ENCODE assay signal across 19 cellular contexts in the genomic region with DNA sequence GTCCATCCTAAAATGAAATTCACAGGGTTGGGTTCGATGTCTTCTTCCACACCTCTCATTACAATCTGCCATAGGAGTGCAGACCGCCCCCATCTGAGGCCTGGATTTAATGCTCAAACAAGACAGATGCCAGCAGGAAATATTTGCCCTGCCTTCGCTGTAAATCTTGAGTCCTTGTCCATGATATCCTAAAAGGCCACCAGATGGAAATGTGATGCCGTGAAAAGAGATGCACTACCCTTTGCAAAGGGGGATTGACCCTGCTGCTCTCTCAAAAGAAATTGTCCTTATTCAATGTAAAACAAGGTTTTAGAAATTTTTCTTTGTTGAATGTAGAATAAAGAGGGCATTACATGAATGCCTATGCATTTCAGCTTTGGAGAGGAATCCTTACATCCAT. TPM values are rescaled to one million over a fixed set of nuclear protein-coding genes. Genes with fewer than 3 reads are reported as not detected.
DNase-seq lines count a peak whose midpoint lies in the region; ATAC-seq and TF ChIP-seq lines count a peak whose summit lies in the region.
"Had no signal": no experiment of that assay in that cellular context is flagged by ENCODE, and none has a peak within 500 bp of the region (broad histone marks: within the 10 kb centered on the region; RNA-seq: fewer than 3 reads in every experiment).

No MANE protein-coding gene starts in this region.

- H3K27ac ChIP-seq in right atrium auricular region: no peak overlapping the region
- H3K27ac ChIP-seq: heart right ventricle, left ventricle myocardium inferior, skin epidermis, thyroid gland had no signal

- in situ Hi-C loops in astrocyte of the cerebellum (cut with HindIII; ENCODE audit: low sequenced_read_pairs): no loop called here

- no peak overlapping the region for H3K4me3 Mint-ChIP-seq in neural crest cell
- H3K4me3 Mint-ChIP-seq: activated T-cell treated with anti-CD3 and anti-CD28 coated beads, Interleukin-2, amount 50 U/mL, for 72 hours; natural killer cell treated with Interleukin-12 subunit alpha and Interleukin-12 subunit beta and Interleukin-15 and Interleukin-18, amount 100 ng/mL, for 72 hours had no signal

- no peaks in the 10 kb centered on the region for H3K79me2 ChIP-seq in Loucy (ENCODE audit: insufficient read depth, low read length)

- no peak overlapping the region for H3K4me2 ChIP-seq in Loucy (ENCODE audit: low read depth, low read length, poor library complexity, severe bottlenecking)

- TF ChIP-seq CTCF in Loucy (conservative IDR thresholded peaks at IDR 0.05; ENCODE audit: low read length) (no peak; the same call in 1 of the 2 replicates), astrocyte of the cerebellum (IDR thresholded peaks at IDR 0.05; ENCODE audit: low read depth, low read length, missing control alignments) (peak; percentile 24), neural crest cell (conservative IDR thresholded peaks at IDR 0.05) (peak; percentile 26), right atrium auricular region (IDR thresholded peaks at IDR 0.05) (no peak)

- no peaks in the 10 kb centered on the region for H3K9me2 ChIP-seq in Loucy (replicated peaks; ENCODE audit: low read depth, low read length)

- no peaks in the 10 kb centered on the region for H3K9me3 ChIP-seq in Loucy (ENCODE audit: insufficient read depth, low read depth, low read length)
- no peaks in the 10 kb centered on the region for H3K9me3 ChIP-seq in right atrium auricular region
- H3K9me3 ChIP-seq: heart right ventricle, left ventricle myocardium inferior, thyroid gland had no signal

- H2AFZ ChIP-seq in Loucy (ENCODE audit: low read length): peak overlapping the region; percentile 51; the same call in 1 of the 2 replicates

- H3K36me3 ChIP-seq in Loucy (ENCODE audit: insufficient read depth, low read length) (no peaks in the 10 kb centered on the region), right atrium auricular region (no peaks in the 10 kb centered on the region)
- H3K36me3 ChIP-seq: heart right ventricle, left ventricle myocardium inferior, thyroid gland had no signal

- H3K36me3 Mint-ChIP-seq in neural crest cell (ENCODE audit: low read depth): no peaks in the 10 kb centered on the region
- H3K36me3 Mint-ChIP-seq: natural killer cell treated with Interleukin-12 subunit alpha and Interleukin-12 subunit beta and Interleukin-15 and Interleukin-18, amount 100 ng/mL, for 72 hours had no signal

- no peaks in the 10 kb centered on the region for H3F3A ChIP-seq in Loucy (ENCODE audit: low read depth)

- H3K4me3 ChIP-seq in Loucy (ENCODE audit: low read length, poor library complexity, severe bottlenecking) (no peak overlapping the region), astrocyte of the cerebellum (ENCODE audit: low read depth, low read length) (no peak overlapping the region), right atrium auricular region (no peak overlapping the region)
- H3K4me3 ChIP-seq: heart right ventricle, left ventricle myocardium inferior, skin epidermis, thyroid gland had no signal

- H3K9ac ChIP-seq in Loucy (ENCODE audit: low read depth, low read length, poor library complexity, severe bottlenecking): no peak overlapping the region

- H4K20me1 ChIP-seq in Loucy (ENCODE audit: insufficient read depth, low read length, poor library complexity, severe bottlenecking): no peaks in the 10 kb centered on the region

- H3K27me3 ChIP-seq in Loucy (ENCODE audit: insufficient read depth, low read length, poor library complexity, severe bottlenecking) (no peaks in the 10 kb centered on the region), right atrium auricular region (no peaks in the 10 kb centered on the region)
- H3K27me3 ChIP-seq: heart right ventricle, thyroid gland had no signal

- H3K27ac Mint-ChIP-seq in neural crest cell (ENCODE audit: unreplicated experiment): no peak overlapping the region
- H3K27ac Mint-ChIP-seq: activated T-cell treated with anti-CD3 and anti-CD28 coated beads, Interleukin-2, amount 50 U/mL, for 72 hours; natural killer cell treated with Interleukin-12 subunit alpha and Interleukin-12 subunit beta and Interleukin-15 and Interleukin-18, amount 100 ng/mL, for 72 hours had no signal

- no peaks in the 10 kb centered on the region for H3K9me3 Mint-ChIP-seq in neural crest cell
- H3K9me3 Mint-ChIP-seq: activated T-cell treated with anti-CD3 and anti-CD28 coated beads, Interleukin-2, amount 50 U/mL, for 72 hours; natural killer cell treated with Interleukin-12 subunit alpha and Interleukin-12 subunit beta and Interleukin-15 and Interleukin-18, amount 100 ng/mL, for 72 hours had no signal

- no peaks in the 10 kb centered on the region for H3K4me1 ChIP-seq in Loucy (ENCODE audit: insufficient read depth, low read length, poor library complexity, severe bottlenecking)
- no peaks in the 10 kb centered on the region for H3K4me1 ChIP-seq in right atrium auricular region
- H3K4me1 ChIP-seq: thyroid gland had no signal

- DNase-seq in GM03348 (ENCODE audit: low spot score) (peak; percentile 13), astrocyte of the cerebellum (ENCODE audit: low read depth) (peak; percentile 9), neural crest cell (ENCODE audit: low read depth, low spot score) (no peak), NCI-H748 treated with DMSO at 0.1 percent for 48 hours (lab: John Stamatoyannopoulos, UW) (no peak), right atrium auricular region (ENCODE audit: low spot score) (no peak)
- DNase-seq: activated CD4-positive, CD25-positive, alpha-beta regulatory T cell treated with anti-CD3 and anti-CD28 coated beads, Interleukin-2, amount 50 U/mL, for 72 hours; activated T-cell treated with anti-CD3 and anti-CD28 coated beads, Interleukin-2, amount 50 U/mL, for 72 hours; anterior cingulate cortex; COR-L47; heart right ventricle; left ventricle myocardium inferior; NCI-H1105 treated with DMSO at 0.1 percent for 48 hours; NCI-H510A treated with DMSO at 0.1 percent for 48 hours; SIG-M5; thyroid gland had no signal

- peaks cover 4% of the 10 kb centered on the region for H3K27me3 Mint-ChIP-seq in neural crest cell (ENCODE audit: low read depth)

- no peak for ATAC-seq in GM21367 (IDR thresholded peaks at IDR 0.05; ENCODE audit: unreplicated experiment)
- ATAC-seq: activated T-cell treated with anti-CD3 and anti-CD28 coated beads, Interleukin-2, amount 50 U/mL, for 72 hours; heart right ventricle; natural killer cell treated with Interleukin-12 subunit alpha and Interleukin-12 subunit beta and Interleukin-15 and Interleukin-18, amount 100 ng/mL, for 72 hours had no signal

- H3K4me1 Mint-ChIP-seq in neural crest cell: peaks cover 17% of the 10 kb centered on the region

RNA-seq across cellular contexts. Expression of a gene that starts 37.5 kb away (rescaled TPM):
- total RNA-seq in neural crest cell: 20.7 and 26.2 TPM in 2 replicates
- 1 to 10 TPM; 3.4 to 7.2 TPM for total RNA-seq in right atrium auricular region

Comparison
In these comparisons a context has a peak if more than half of its experiments do, and no peak if none do; other contexts are left out.
1. DNase-seq: peak in GM03348 (single experiment) and astrocyte of the cerebellum (single experiment); none in neural crest cell (single experiment), NCI-H748 treated with DMSO at 0.1 percent for 48 hours (single experiment) and right atrium auricular region (single experiment).
2. CTCF ChIP-seq: peak in astrocyte of the cerebellum (single experiment) and neural crest cell (single experiment); none in Loucy (single experiment) and right atrium auricular region (0 of 2).